In genomic region chr4:44100456-44100855, GRCh38 we compare ENCODE assay signal across 19 cellular contexts.
"Had no signal": no experiment of that assay in that cellular context is flagged by ENCODE, and none has a peak within 500 bp of the region (broad histone marks: within the 10 kb centered on the region; RNA-seq: fewer than 3 reads in every experiment).

No MANE protein-coding gene starts in this region.

- DNase-seq: nephron progenitor cell; nucleus accumbens; pancreas; right cardiac atrium; right lobe of liver; sigmoid colon; small intestine; stimulated activated CD4-positive, alpha-beta T cell treated with anti-CD3 and anti-CD28 coated beads, Interleukin-15, amount 100 ng/mL, for 24 hours; stimulated activated CD4-positive, alpha-beta T cell treated with anti-CD3 and anti-CD28 coated beads, Interleukin-2, amount 100 ng/mL, for 24 hours; stimulated activated CD4-positive, alpha-beta T cell treated with anti-CD3 and anti-CD28 coated beads, Interleukin-2, amount 100 ng/mL, for 48 hours; stimulated activated CD4-positive, alpha-beta T cell treated with anti-CD3 and anti-CD28 coated beads, Interleukin-4, amount 100 ng/mL, for 24 hours; stimulated activated naive B cell treated with anti-CD40 and anti-IgM and Interleukin-4, amounts not matched to agents 10 μg/mL and 1 μg/mL and 100 μg/mL, for 72 hours; stimulated activated naive CD4-positive, alpha-beta T cell treated with Interleukin-2 at 50 U/mL for 16 hours; stomach; thyroid gland; trophoblast cell; upper lobe of left lung had no signal

- ATAC-seq: natural killer cell treated with Interleukin-12 subunit alpha and Interleukin-12 subunit beta and Interleukin-15 and Interleukin-18, amount 100 ng/mL, for 72 hours; pancreas; right cardiac atrium; right lobe of liver; stimulated activated effector memory CD8-positive, alpha-beta T cell treated with anti-CD3 and anti-CD28 coated beads, Interleukin-12 subunit alpha, Interleukin-12 subunit beta, amount 100 ng/mL, for 72 hours; stimulated activated naive B cell treated with anti-CD40 and anti-IgM and Interleukin-4, amounts not matched to agents 10 μg/mL and 1 μg/mL and 100 μg/mL, for 72 hours had no signal
